Comparison of ENCODE assay signal across 8 cellular contexts in the genomic region with DNA sequence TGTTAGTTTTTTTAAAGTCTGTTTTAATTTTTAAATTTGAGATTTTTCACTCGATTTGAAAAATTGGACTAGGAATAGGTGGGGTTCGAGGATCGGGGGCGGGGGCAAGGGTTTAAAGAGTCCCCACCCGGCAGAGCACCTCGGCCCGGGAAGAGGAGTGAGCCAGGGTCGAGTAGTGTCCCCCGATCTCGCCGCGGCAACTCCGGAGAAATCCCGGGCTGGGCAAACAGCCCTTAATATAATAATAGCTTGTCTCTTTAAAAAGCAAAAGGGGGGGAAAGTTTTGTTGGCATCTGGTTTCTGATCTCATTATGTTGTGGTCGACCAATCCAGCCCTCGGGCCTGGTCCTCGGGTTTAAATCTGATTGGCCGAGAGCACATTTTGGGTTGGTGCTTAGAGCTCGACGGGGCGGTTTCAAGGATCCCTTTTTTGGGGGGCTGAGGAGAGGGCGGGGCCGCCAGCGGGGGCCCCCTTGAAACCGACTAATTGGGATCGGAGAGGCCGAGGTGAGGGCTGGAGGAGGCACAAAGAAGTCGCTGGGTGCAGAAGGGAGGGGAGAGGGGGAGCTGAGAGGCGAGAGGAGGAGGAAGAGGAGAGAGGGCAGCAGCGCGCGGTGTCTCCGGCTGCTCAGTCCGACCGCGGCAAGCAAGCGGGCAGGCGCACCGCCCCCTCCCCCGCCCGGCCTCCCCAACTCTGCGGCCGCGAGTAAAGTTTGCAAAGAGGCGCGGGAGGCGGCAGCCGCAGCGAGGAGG. TPM values are rescaled to one million over a fixed set of nuclear protein-coding genes. Genes with fewer than 3 reads are reported as not detected.
DNase-seq lines count a peak whose midpoint lies in the region; ATAC-seq, FAIRE-seq and TF ChIP-seq lines count a peak whose summit lies in the region.

Gene FZD2, plus strand, starts transcription at position 631 of the 753 bp plus-strand sequence. CDS start 205 bp downstream, outside the sequence.

- peaks cover 0 to 38% (median 2%) of the 10 kb centered on the region in 3 donors for H3K27me3 ChIP-seq in psoas muscle (ENCODE audit: insufficient read depth in 3 of 3, low read length in 2 of 3)

- no peaks in the 10 kb centered on the region for H3K4me1 ChIP-seq in psoas muscle

- H3K27ac ChIP-seq in SK-N-MC (peak within 1 kb of the TSS; percentile 98), psoas muscle (peak within 1 kb of the TSS; percentile 1)

- H3K4me3 ChIP-seq in SK-N-MC (peak within 1 kb of the TSS; percentile 90), psoas muscle (peak within 1 kb of the TSS; percentile 73)

- TF ChIP-seq CTCF in psoas muscle (IDR thresholded peaks at IDR 0.05) = no peak

- ATAC-seq in psoas muscle (peak; percentile 77 to 91 (median 85)), GM21528 (IDR thresholded peaks at IDR 0.05; ENCODE audit: low FRiP score, unreplicated experiment) (no peak)

- H3K9ac ChIP-seq in SK-N-MC (ENCODE audit: insufficient read length) = peak within 1 kb of the TSS; percentile 93

- H3K9me3 ChIP-seq in SK-N-MC (ENCODE audit: low read depth, low read length) (no peaks in the 10 kb centered on the region), psoas muscle (no peaks in the 10 kb centered on the region)

- peaks cover 8% of the 10 kb centered on the region for H3K36me3 ChIP-seq in SK-N-MC (ENCODE audit: insufficient read depth, low read length)
- H3K36me3 ChIP-seq in psoas muscle (ENCODE audit: insufficient read depth in 1 of 2, low read depth in 1 of 2) = no peaks in the 10 kb centered on the region

- peak; percentile 90 for FAIRE-seq in GM19239 (lab: Jason Lieb, UNC)

- DNase-seq in AG08396 (ENCODE audit: low spot score) = peak; percentile 97
- peak; percentile 92 for DNase-seq in GM19239 (ENCODE audit: insufficient read length, low spot score)
- DNase-seq in NCI-H1092 (lab: John Stamatoyannopoulos, UW) = peak; percentile 89
- DNase-seq in SK-N-MC (ENCODE audit: low read depth, low spot score) = peak; percentile 92
- DNase-seq in astrocyte of the hippocampus (ENCODE audit: low read depth, low spot score) = peak; percentile 98
- peak; percentile 99 for DNase-seq in hepatic stellate cell (ENCODE audit: low spot score)
- DNase-seq in psoas muscle = peak; percentile 75 to 84

- intact Hi-C loops in psoas muscle (cut with DNase I) = no loop called here

- WGBS in psoas muscle, 3 donors = 0 to 1% (median 0%) methylated on average over 34 to 49 of the region's 49 CpGs

RNA-seq across cellular contexts. Expression of gene FZD2, which starts in this region (rescaled TPM):
- under 1 TPM; 0.28 to 0.44 (median 0.33) TPM for total RNA-seq in psoas muscle
- polyA plus RNA-seq in psoas muscle = under 1 TPM; 0.13 to 0.61 (median 0.30) TPM

Comparison
In these comparisons a context has a peak if more than half of its experiments do, and no peak if none do; other contexts are left out.
1. Peak in DNase-seq, ATAC-seq, H3K4me3 ChIP-seq and H3K27ac ChIP-seq in psoas muscle; RNA of the gene not detected or under 1 TPM.